In genomic region chr1:62423580-62424242, GRCh38 we compare ENCODE assay signal across 27 cellular contexts.
"Had no signal": no experiment of that assay in that cellular context is flagged by ENCODE, and none has a peak within 500 bp of the region (broad histone marks: within the 10 kb centered on the region; RNA-seq: fewer than 3 reads in every experiment).

No MANE protein-coding gene starts in this region.

- H3K36me3 ChIP-seq: breast epithelium, esophagus squamous epithelium, suprapubic skin, vagina had no signal

- H3K27me3 Mint-ChIP-seq: stimulated activated naive CD8-positive, alpha-beta T cell treated with anti-CD3 and anti-CD28 coated beads, Interleukin-15, amount 100 ng/mL, for 72 hours had no signal

- H3K27ac Mint-ChIP-seq: activated naive CD4-positive, alpha-beta T cell treated with anti-CD3 and anti-CD28 coated beads for 36 hours; activated naive CD8-positive, alpha-beta T cell treated with anti-CD3 and anti-CD28 coated beads, Interleukin-2, amount 10 ng/mL, durations not matched to agents 7 days and 5 days; endodermal cell; natural killer cell; stimulated activated effector memory CD8-positive, alpha-beta T cell treated with anti-CD3 and anti-CD28 coated beads, Interleukin-12 subunit alpha, Interleukin-12 subunit beta, amount 100 ng/mL, for 72 hours; stimulated activated naive CD8-positive, alpha-beta T cell treated with anti-CD3 and anti-CD28 coated beads, Interleukin-15, amount 100 ng/mL, for 72 hours had no signal

- H3K4me1 ChIP-seq: breast epithelium, esophagus squamous epithelium, parathyroid adenoma, vagina had no signal

- H3K27me3 ChIP-seq: breast epithelium, esophagus squamous epithelium, suprapubic skin, vagina had no signal

- H2AFZ ChIP-seq: parathyroid adenoma had no signal

- H3K4me3 ChIP-seq: breast epithelium, esophagus squamous epithelium, lung, suprapubic skin, vagina had no signal

- H3K9me3 ChIP-seq: breast epithelium, esophagus squamous epithelium, suprapubic skin, vagina had no signal

- H3K4me3 Mint-ChIP-seq: activated naive CD4-positive, alpha-beta T cell treated with anti-CD3 and anti-CD28 coated beads for 36 hours; activated naive CD8-positive, alpha-beta T cell treated with anti-CD3 and anti-CD28 coated beads, Interleukin-2, amount 10 ng/mL, durations not matched to agents 7 days and 5 days; endodermal cell; natural killer cell; stimulated activated effector memory CD8-positive, alpha-beta T cell treated with anti-CD3 and anti-CD28 coated beads, Interleukin-12 subunit alpha, Interleukin-12 subunit beta, amount 100 ng/mL, for 72 hours; stimulated activated naive CD8-positive, alpha-beta T cell treated with anti-CD3 and anti-CD28 coated beads, Interleukin-15, amount 100 ng/mL, for 72 hours had no signal

- H3K27ac ChIP-seq: breast epithelium, esophagus squamous epithelium, parathyroid adenoma, suprapubic skin, vagina had no signal

- H3K36me3 Mint-ChIP-seq: activated naive CD8-positive, alpha-beta T cell treated with anti-CD3 and anti-CD28 coated beads, Interleukin-2, amount 10 ng/mL, durations not matched to agents 7 days and 5 days; natural killer cell; stimulated activated effector memory CD8-positive, alpha-beta T cell treated with anti-CD3 and anti-CD28 coated beads, Interleukin-12 subunit alpha, Interleukin-12 subunit beta, amount 100 ng/mL, for 72 hours had no signal

- H3K4me1 Mint-ChIP-seq: activated naive CD8-positive, alpha-beta T cell treated with anti-CD3 and anti-CD28 coated beads, Interleukin-2, amount 10 ng/mL, durations not matched to agents 7 days and 5 days; endodermal cell; natural killer cell; stimulated activated effector memory CD8-positive, alpha-beta T cell treated with anti-CD3 and anti-CD28 coated beads, Interleukin-12 subunit alpha, Interleukin-12 subunit beta, amount 100 ng/mL, for 72 hours; stimulated activated naive CD8-positive, alpha-beta T cell treated with anti-CD3 and anti-CD28 coated beads, Interleukin-15, amount 100 ng/mL, for 72 hours had no signal

- H3K79me2 ChIP-seq: parathyroid adenoma had no signal

- DNase-seq: activated CD4-positive, alpha-beta T cell treated with anti-CD3 and anti-CD28 coated beads for 4 hours; activated CD4-positive, alpha-beta T cell treated with anti-CD3 and anti-CD28 coated beads, Interleukin-2, amount 50 U/mL, for 48 hours; activated CD4-positive, CD25-positive, alpha-beta regulatory T cell; activated CD8-positive, alpha-beta memory T cell treated with anti-CD3 and anti-CD28 coated beads, Interleukin-2, amount 50 U/mL, for 48 hours; activated effector memory CD4-positive, alpha-beta T cell treated with Interleukin-2 at 50 U/mL for 16 hours; activated naive CD4-positive, alpha-beta T cell treated with anti-CD3 and anti-CD28 coated beads for 36 hours; activated naive CD8-positive, alpha-beta T cell treated with anti-CD3 and anti-CD28 coated beads, Interleukin-2, amount 10 ng/mL, durations not matched to agents 7 days and 5 days; activated T-cell treated with anti-CD3 and anti-CD28 coated beads, Interleukin-2, amount 50 U/mL, for 48 hours; amniotic stem cell; cerebellar nuclear complex; cortex of kidney; endodermal cell; esophagus squamous epithelium; kidney; natural killer cell; right cardiac atrium; stimulated activated CD4-positive, alpha-beta T cell treated with anti-CD3 and anti-CD28 coated beads, Interleukin-1b, Interleukin-23, amount 100 ng/mL, for 48 hours; stimulated activated naive CD8-positive, alpha-beta T cell treated with anti-CD3 and anti-CD28 coated beads, Interleukin-15, amount 100 ng/mL, for 72 hours; T-helper 9 cell; trophoblast cell had no signal

- H3K9me3 Mint-ChIP-seq: activated naive CD4-positive, alpha-beta T cell treated with anti-CD3 and anti-CD28 coated beads for 36 hours; activated naive CD8-positive, alpha-beta T cell treated with anti-CD3 and anti-CD28 coated beads, Interleukin-2, amount 10 ng/mL, durations not matched to agents 7 days and 5 days; endodermal cell; natural killer cell; stimulated activated effector memory CD8-positive, alpha-beta T cell treated with anti-CD3 and anti-CD28 coated beads, Interleukin-12 subunit alpha, Interleukin-12 subunit beta, amount 100 ng/mL, for 72 hours; stimulated activated naive CD8-positive, alpha-beta T cell treated with anti-CD3 and anti-CD28 coated beads, Interleukin-15, amount 100 ng/mL, for 72 hours had no signal

- ATAC-seq: left lobe of liver; natural killer cell; right cardiac atrium; stimulated activated effector memory CD8-positive, alpha-beta T cell treated with anti-CD3 and anti-CD28 coated beads, Interleukin-12 subunit alpha, Interleukin-12 subunit beta, amount 100 ng/mL, for 72 hours; stimulated activated naive CD8-positive, alpha-beta T cell treated with anti-CD3 and anti-CD28 coated beads, Interleukin-15, amount 100 ng/mL, for 72 hours had no signal

- H3K9ac ChIP-seq: parathyroid adenoma had no signal
